Comparison of ENCODE assay signal across 18 cellular contexts in genomic region chrX:152844256-152844655, GRCh38. TPM values are rescaled to one million over a fixed set of nuclear protein-coding genes. Genes with fewer than 3 reads are reported as not detected.
DNase-seq lines count a peak whose midpoint lies in the region; ATAC-seq, FAIRE-seq and TF ChIP-seq lines count a peak whose summit lies in the region.
"Had no signal": no experiment of that assay in that cellular context is flagged by ENCODE, and none has a peak within 500 bp of the region (broad histone marks: within the 10 kb centered on the region; RNA-seq: fewer than 3 reads in every experiment).

No MANE protein-coding gene starts in this region.

- H3K27me3 ChIP-seq in right lobe of liver (no peaks in the 10 kb centered on the region), HepG2 (ENCODE audit: control insufficient read depth in 1 of 2, insufficient read depth in 2 of 2, low read length in 2 of 2) (no peaks in the 10 kb centered on the region), cardiac muscle cell (no peaks in the 10 kb centered on the region)

- peaks cover 42% of the 10 kb centered on the region for H3K79me2 ChIP-seq in HepG2 (ENCODE audit: insufficient read depth, low read length)

- ATAC-seq in right lobe of liver (peak; percentile 19 to 32 (median 26)), HepG2 (no peak), left ventricle myocardium superior (peak; percentile 38)

- H3K9ac ChIP-seq in HepG2 (ENCODE audit: insufficient read depth, low read depth, low read length), result no peak overlapping the region
- H3K9ac ChIP-seq: GM23248 had no signal

- POLR2A ChIA-PET in HepG2 (lab: Yijun Ruan, JAX), result no interaction called here

- TF ChIP-seq CTCF in right lobe of liver (IDR thresholded peaks at IDR 0.05) (no peak), HepG2 (CRISPR knock-in tag; IDR thresholded peaks at IDR 0.05) (no peak), cardiac muscle cell (IDR thresholded peaks at IDR 0.05; ENCODE audit: low read depth, low read length) (no peak)

- H2AFZ ChIP-seq in HepG2 (ENCODE audit: low read length), result no peak overlapping the region
- H2AFZ ChIP-seq: GM23248 had no signal

- in situ Hi-C loops in HepG2 (cut with HindIII; ENCODE audit: extremely low pct_ligation_motif_present, low pct_unique_long_range_greater_than_20kb), result no loop called here

- no peak overlapping the region for H3K4me3 ChIP-seq in right lobe of liver
- H3K4me3 ChIP-seq in HepG2 (replicated peaks in 1 of 3; ENCODE audit: insufficient read depth in 1 of 3, low read depth in 2 of 3, low read length in 3 of 3), result no peak overlapping the region
- no peak overlapping the region for H3K4me3 ChIP-seq in cardiac muscle cell
- H3K4me3 ChIP-seq: GM23248, HAP-1 had no signal

- H3K36me3 ChIP-seq in right lobe of liver (peaks cover 0 to 14% (median 0%) of the 10 kb centered on the region in 4 donors), HepG2 (replicated peaks in 1 of 2; ENCODE audit: control insufficient read depth in 1 of 2, insufficient read depth in 2 of 2, low read length in 2 of 2) (peaks cover 0 to 16% of the 10 kb centered on the region in 2 experiments; a peak in 2 of 5 replicates), cardiac muscle cell (no peaks in the 10 kb centered on the region)

- DNase-seq in right lobe of liver (no peak), HepG2 (ENCODE audit: low spot score) (no peak), cardiac muscle cell (ENCODE audit: low read depth in 1 of 2, low spot score in 1 of 2) (no peak), left ventricle myocardium superior (no peak), retina (peak; percentile 10), COLO668 (lab: John Stamatoyannopoulos, UW; ENCODE audit: unreplicated experiment) (no peak), activated T-cell treated with anti-CD3 and anti-CD28 coated beads for 4 hours (no peak)
- DNase-seq in activated T-cell treated with anti-CD3 and anti-CD28 coated beads, Interleukin-2, amount 50 U/mL, for 1 hour, result no peak
- DNase-seq: C1 segment of cervical spinal cord; Caco-2; CD4-positive, CD25-positive, alpha-beta regulatory T cell; CD8-positive, alpha-beta memory T cell; GDM1; GM23248 had no signal

- 56% methylated on average over 3 of the region's 6 CpGs for WGBS in right lobe of liver (ENCODE audit: insufficient coverage, low coverage, low lambda C conversion rate, missing lambda C conversion rate)
- no CpG with 5 or more reads among the region's 6 CpGs for WGBS in HepG2 (ENCODE audit: low lambda C conversion rate)

- FAIRE-seq in HepG2 (lab: Jason Lieb, UNC), result no peak
- FAIRE-seq: D721Med, GM12892, GM18507 had no signal

- BruUV-seq in HepG2 (replicated peaks; lab: Mats Ljungman, UMichigan), result no TSS peak

- H3K27ac ChIP-seq in right lobe of liver, result no peak overlapping the region
- no peak overlapping the region for H3K27ac ChIP-seq in HepG2 (ENCODE audit: extremely low read length, insufficient read depth, low read length)
- peak overlapping the region; percentile 68 for H3K27ac ChIP-seq in cardiac muscle cell
- H3K27ac ChIP-seq: GM23248 had no signal

- no peaks in the 10 kb centered on the region for H3K4me1 ChIP-seq in right lobe of liver
- no peaks in the 10 kb centered on the region for H3K4me1 ChIP-seq in HepG2 (ENCODE audit: insufficient read depth, low read length)
- peaks cover 5% of the 10 kb centered on the region for H3K4me1 ChIP-seq in cardiac muscle cell (ENCODE audit: low read depth)
- H3K4me1 ChIP-seq: Caco-2, HAP-1 had no signal

- H3K9me3 ChIP-seq in right lobe of liver, result no peaks in the 10 kb centered on the region
- H3K9me3 ChIP-seq in HepG2 (ENCODE audit: low read length), result no peaks in the 10 kb centered on the region
- no peaks in the 10 kb centered on the region for H3K9me3 ChIP-seq in cardiac muscle cell (ENCODE audit: low read depth)
- H3K9me3 ChIP-seq: Caco-2, HAP-1 had no signal

- no peak overlapping the region for H3K4me2 ChIP-seq in HepG2 (ENCODE audit: low read depth, low read length)

- no peak for TF ChIP-seq RAD21 in HepG2 (CRISPR knock-in tag; IDR thresholded peaks at IDR 0.05)

- TF ChIP-seq POLR2A in right lobe of liver (IDR thresholded peaks at IDR 0.05) (no peak), HepG2 (IDR thresholded peaks at IDR 0.05; ENCODE audit: insufficient read depth in 1 of 2, low read depth in 2 of 2, low read length in 2 of 2) (no peak)

- CTCF ChIA-PET in HepG2 (lab: Yijun Ruan, JAX; ENCODE audit: low intra/inter-chr PET ratio, low total read pairs), result no interaction called here

- TF ChIP-seq EP300 in HepG2 (IDR thresholded peaks at IDR 0.05; ENCODE audit: low read depth in 2 of 2, low read length in 2 of 2), result no peak
- TF ChIP-seq EP300 in HepG2 (CRISPR knock-in tag; IDR thresholded peaks at IDR 0.05; ENCODE audit: borderline replicate concordance), result no peak

- peaks cover 5% of the 10 kb centered on the region; the same call in 1 of the 2 replicates for H4K20me1 ChIP-seq in HepG2 (ENCODE audit: insufficient read depth, low read length)

- intact Hi-C loops in right lobe of liver (cut with DNase I) (no loop called here), HepG2 (cut with micrococcal nuclease; ENCODE audit: unreplicated experiment) (no loop called here), left ventricle myocardium superior (cut with micrococcal nuclease) (no loop called here)

RNA-seq across cellular contexts. Expression of gene NSDHL, which starts 13.4 kb away (rescaled TPM):
- total RNA-seq in right lobe of liver, result 10 to 100 TPM; 16.1 to 38.2 (median 20.9) TPM
- total RNA-seq in HepG2 (2016; rRNA removed; fragmentation: Illumina TruSeq; extraction: Trizol), result 47.6 and 49.3 TPM in 2 replicates
- total RNA-seq in HepG2 (2016; cell fraction: cytosol; rRNA removed; fragmentation: Illumina TruSeq; extraction: Trizol; ENCODE audit: low read depth), result 14.6 and 16.3 TPM in 2 replicates
- total RNA-seq in HepG2 (2016; cell fraction: insoluble cytoplasmic fraction; rRNA removed; fragmentation: Illumina TruSeq; extraction: Trizol), result 48.7 and 49.0 TPM in 2 replicates
- total RNA-seq in HepG2 (2016; cell fraction: membrane; rRNA removed; fragmentation: Illumina TruSeq; extraction: Trizol), result 15.7 and 16.5 TPM in 2 replicates
- 32.0 and 33.8 TPM in 2 replicates for total RNA-seq in HepG2 (2016; cell fraction: nucleus; rRNA removed; fragmentation: Illumina TruSeq; extraction: Trizol)
- 26.2 and 35.9 TPM in 2 replicates for polyA plus RNA-seq in HepG2 (2011; rRNA removed)
- 22.8 and 35.7 TPM in 2 replicates for polyA plus RNA-seq in HepG2 (2011; cell fraction: cytosol; rRNA removed)
- 8.5 and 13.3 TPM in 2 replicates for polyA plus RNA-seq in HepG2 (2011; cell fraction: nucleus; rRNA removed)
- 34.8 and 39.7 TPM in 2 replicates for polyA plus RNA-seq in HepG2 (2012)
- polyA plus RNA-seq in HepG2 (2016; cell fraction: cytosol; fragmentation: Illumina TruSeq; extraction: Trizol; ENCODE audit: low read depth), result 12.6 and 14.3 TPM in 2 replicates
- 60.9 and 65.3 TPM in 2 replicates for polyA plus RNA-seq in HepG2 (2016; cell fraction: insoluble cytoplasmic fraction; fragmentation: Illumina TruSeq; extraction: Trizol; ENCODE audit: low read depth)
- 12.5 and 13.4 TPM in 2 replicates for polyA plus RNA-seq in HepG2 (2016; cell fraction: membrane; fragmentation: Illumina TruSeq; extraction: Trizol; ENCODE audit: low read depth)
- polyA plus RNA-seq in HepG2 (2016; cell fraction: nucleus; fragmentation: Illumina TruSeq; extraction: Trizol; ENCODE audit: insufficient read depth, low read depth), result 55.3 and 58.9 TPM in 2 replicates
- 25.4 and 33.9 TPM in 2 replicates for polyA minus RNA-seq in HepG2 (2011; rRNA and poly(A)+ RNA removed; ENCODE audit: low replicate concordance)
- 10.3 and 13.8 TPM in 2 replicates for polyA minus RNA-seq in HepG2 (2011; cell fraction: cytosol; rRNA and poly(A)+ RNA removed)
- 9.4 and 11.8 TPM in 2 replicates for polyA minus RNA-seq in HepG2 (2011; cell fraction: nucleus; rRNA and poly(A)+ RNA removed)
- 14.6 and 33.7 TPM in 2 replicates for total RNA-seq in cardiac muscle cell
- polyA plus RNA-seq in cardiac muscle cell, result 40.6 and 69.6 TPM in 2 replicates
- 26.7 TPM for total RNA-seq in left ventricle myocardium superior

RNA-seq across cellular contexts. Expression of gene CETN2, which starts 13.7 kb away (rescaled TPM):
- total RNA-seq in right lobe of liver (10 to 100 TPM in 5 of 6 experiments, 1 to 10 TPM in 1; 8.4 to 11.4 (median 10.9) TPM), HepG2 (2016; rRNA removed; fragmentation: Illumina TruSeq; extraction: Trizol) (85.4 and 129 TPM in 2 replicates), cardiac muscle cell (53.8 and 62.5 TPM in 2 replicates), left ventricle myocardium superior (27.9 TPM)
- 13.7 and 14.5 TPM in 2 replicates for total RNA-seq in HepG2 (2016; cell fraction: cytosol; rRNA removed; fragmentation: Illumina TruSeq; extraction: Trizol; ENCODE audit: low read depth)
- 81.8 and 138 TPM in 2 replicates for total RNA-seq in HepG2 (2016; cell fraction: insoluble cytoplasmic fraction; rRNA removed; fragmentation: Illumina TruSeq; extraction: Trizol)
- total RNA-seq in HepG2 (2016; cell fraction: membrane; rRNA removed; fragmentation: Illumina TruSeq; extraction: Trizol), result 25.4 and 26.6 TPM in 2 replicates
- total RNA-seq in HepG2 (2016; cell fraction: nucleus; rRNA removed; fragmentation: Illumina TruSeq; extraction: Trizol), result 30.6 and 31.1 TPM in 2 replicates
- polyA plus RNA-seq in HepG2 (2011; rRNA removed) (13.1 and 17.2 TPM in 2 replicates), cardiac muscle cell (81.8 and 88.6 TPM in 2 replicates)
- 6.3 and 10.9 TPM in 2 replicates for polyA plus RNA-seq in HepG2 (2011; cell fraction: cytosol; rRNA removed)
- polyA plus RNA-seq in HepG2 (2011; cell fraction: nucleus; rRNA removed), result 1.7 and 2.4 TPM in 2 replicates
- 24.0 and 37.8 TPM in 2 replicates for polyA plus RNA-seq in HepG2 (2012)
- 19.4 and 20.8 TPM in 2 replicates for polyA plus RNA-seq in HepG2 (2016; cell fraction: cytosol; fragmentation: Illumina TruSeq; extraction: Trizol; ENCODE audit: low read depth)
- polyA plus RNA-seq in HepG2 (2016; cell fraction: insoluble cytoplasmic fraction; fragmentation: Illumina TruSeq; extraction: Trizol; ENCODE audit: low read depth), result 155 and 178 TPM in 2 replicates
- polyA plus RNA-seq in HepG2 (2016; cell fraction: membrane; fragmentation: Illumina TruSeq; extraction: Trizol; ENCODE audit: low read depth), result 29.5 and 30.2 TPM in 2 replicates
- 52.9 and 59.1 TPM in 2 replicates for polyA plus RNA-seq in HepG2 (2016; cell fraction: nucleus; fragmentation: Illumina TruSeq; extraction: Trizol; ENCODE audit: insufficient read depth, low read depth)
- polyA minus RNA-seq in HepG2 (2011; rRNA and poly(A)+ RNA removed; ENCODE audit: low replicate concordance), result 3.1 and 8.5 TPM in 2 replicates
- 6.4 and 6.5 TPM in 2 replicates for polyA minus RNA-seq in HepG2 (2011; cell fraction: cytosol; rRNA and poly(A)+ RNA removed)
- 2.8 and 3.1 TPM in 2 replicates for polyA minus RNA-seq in HepG2 (2011; cell fraction: nucleus; rRNA and poly(A)+ RNA removed)

RNA-seq across cellular contexts. Expression of gene ZNF185, which starts 53.6 kb away (rescaled TPM):
- total RNA-seq in right lobe of liver (1 to 10 TPM in 1 of 6 experiments, under 1 TPM in 5; 0.61 to 1.7 (median 0.83) TPM), HepG2 (2016; rRNA removed; fragmentation: Illumina TruSeq; extraction: Trizol) (1.6 and 1.9 TPM in 2 replicates), cardiac muscle cell (10.3 and 11.7 TPM in 2 replicates), left ventricle myocardium superior (2.5 TPM)
- total RNA-seq in HepG2 (2016; cell fraction: cytosol; rRNA removed; fragmentation: Illumina TruSeq; extraction: Trizol; ENCODE audit: low read depth), result 0.18 and 0.30 TPM in 2 replicates
- total RNA-seq in HepG2 (2016; cell fraction: insoluble cytoplasmic fraction; rRNA removed; fragmentation: Illumina TruSeq; extraction: Trizol), result 1.7 and 1.8 TPM in 2 replicates
- total RNA-seq in HepG2 (2016; cell fraction: membrane; rRNA removed; fragmentation: Illumina TruSeq; extraction: Trizol), result 0.96 and 1.2 TPM in 2 replicates
- 0.85 and 0.87 TPM in 2 replicates for total RNA-seq in HepG2 (2016; cell fraction: nucleus; rRNA removed; fragmentation: Illumina TruSeq; extraction: Trizol)
- polyA plus RNA-seq in HepG2 (2011; rRNA removed) (2.9 and 3.4 TPM in 2 replicates), cardiac muscle cell (9.2 and 10.8 TPM in 2 replicates)
- 2.3 and 2.5 TPM in 2 replicates for polyA plus RNA-seq in HepG2 (2011; cell fraction: cytosol; rRNA removed)
- 2.2 and 2.3 TPM in 2 replicates for polyA plus RNA-seq in HepG2 (2011; cell fraction: nucleus; rRNA removed)
- polyA plus RNA-seq in HepG2 (2012), result 1.1 and 1.9 TPM in 2 replicates
- 0.24 and 0.28 TPM in 2 replicates for polyA plus RNA-seq in HepG2 (2016; cell fraction: cytosol; fragmentation: Illumina TruSeq; extraction: Trizol; ENCODE audit: low read depth)
- 1.7 and 1.8 TPM in 2 replicates for polyA plus RNA-seq in HepG2 (2016; cell fraction: insoluble cytoplasmic fraction; fragmentation: Illumina TruSeq; extraction: Trizol; ENCODE audit: low read depth)
- 0.86 and 1.1 TPM in 2 replicates for polyA plus RNA-seq in HepG2 (2016; cell fraction: membrane; fragmentation: Illumina TruSeq; extraction: Trizol; ENCODE audit: low read depth)
- 1.4 and 1.7 TPM in 2 replicates for polyA plus RNA-seq in HepG2 (2016; cell fraction: nucleus; fragmentation: Illumina TruSeq; extraction: Trizol; ENCODE audit: insufficient read depth, low read depth)
- 1.2 and 5.8 TPM in 2 replicates for polyA minus RNA-seq in HepG2 (2011; rRNA and poly(A)+ RNA removed; ENCODE audit: low replicate concordance)
- 0.79 and 0.99 TPM in 2 replicates for polyA minus RNA-seq in HepG2 (2011; cell fraction: cytosol; rRNA and poly(A)+ RNA removed)
- 0.75 and 0.90 TPM in 2 replicates for polyA minus RNA-seq in HepG2 (2011; cell fraction: nucleus; rRNA and poly(A)+ RNA removed)
